ENCODE assay signal across 8 cellular contexts in the genomic region with DNA sequence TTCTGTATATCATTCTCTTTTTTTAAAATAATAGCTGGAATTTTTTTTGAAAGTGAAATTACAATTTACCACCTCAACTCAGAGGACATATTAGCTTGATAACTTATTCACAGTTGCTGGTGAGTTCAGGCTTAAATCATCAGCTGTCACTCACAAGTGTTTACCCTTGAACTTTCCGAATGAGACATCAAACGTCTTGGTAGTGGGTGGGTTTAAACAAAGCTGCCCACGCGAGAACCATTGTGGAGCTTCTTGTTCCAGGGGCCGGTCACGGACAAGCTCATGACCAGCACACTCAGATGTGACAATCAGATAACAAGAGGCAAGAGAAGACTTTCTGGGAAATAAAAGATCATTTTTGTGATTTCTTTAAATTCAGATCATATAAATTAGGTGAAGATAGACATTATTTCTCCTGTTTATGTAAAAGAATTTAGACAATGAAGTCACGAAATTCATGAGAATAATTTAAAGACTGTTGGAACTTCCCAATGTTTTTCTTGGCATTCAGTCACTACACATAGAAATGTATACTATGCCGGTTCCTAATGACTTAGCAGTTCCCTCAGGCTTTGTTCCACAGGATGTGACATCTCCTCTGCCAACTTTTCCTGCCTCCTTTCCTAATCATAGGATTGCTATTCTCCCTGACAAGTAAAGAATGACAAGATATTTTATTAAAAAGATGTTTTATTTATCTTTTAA. TPM values are rescaled to one million over a fixed set of nuclear protein-coding genes. Genes with fewer than 3 reads are reported as not detected.
A peak's percentile ranks its signal among the peaks of the same experiment; 100 is the strongest.
DNase-seq lines count a peak whose midpoint lies in the region; ATAC-seq, FAIRE-seq and TF ChIP-seq lines count a peak whose summit lies in the region.

No MANE protein-coding gene starts in this region.

- H4K91ac ChIP-seq in IMR-90 (ENCODE audit: insufficient read depth, low read depth, low read length) (peak overlapping the region; percentile 90), mesenchymal stem cell (ENCODE audit: low read length) (no peak overlapping the region)

- no peaks in the 10 kb centered on the region for H3K27me3 ChIP-seq in BE2C
- no peaks in the 10 kb centered on the region for H3K27me3 ChIP-seq in IMR-90 (ENCODE audit: control insufficient read depth, insufficient read depth, low read length)
- no peaks in the 10 kb centered on the region for H3K27me3 ChIP-seq in bronchial epithelial cell (ENCODE audit: control insufficient read depth, insufficient read depth, low read length)
- no peaks in the 10 kb centered on the region for H3K27me3 ChIP-seq in mesenchymal stem cell (ENCODE audit: control insufficient read depth in 1 of 2, insufficient read depth in 1 of 2, low read length in 2 of 2)

- peaks cover 18% of the 10 kb centered on the region for H3K9me1 ChIP-seq in IMR-90 (ENCODE audit: insufficient read depth, low read length)

- H2BK120ac ChIP-seq in IMR-90 (ENCODE audit: low read depth, low read length) (peak overlapping the region; percentile 97), mesenchymal stem cell (ENCODE audit: low read depth, low read length) (no peak overlapping the region)

- H2AFZ ChIP-seq in IMR-90 (replicated peaks; ENCODE audit: low read length, poor library complexity) (peak overlapping the region; percentile 78), mesenchymal stem cell (ENCODE audit: low read depth, low read length) (no peak overlapping the region)

- H3K36me3 ChIP-seq in BE2C = no peaks in the 10 kb centered on the region
- H3K36me3 ChIP-seq in IMR-90 (ENCODE audit: control insufficient read depth, insufficient read depth, low read length) = no peaks in the 10 kb centered on the region
- no peaks in the 10 kb centered on the region for H3K36me3 ChIP-seq in bronchial epithelial cell (ENCODE audit: control insufficient read depth, insufficient read depth, low read length)
- no peaks in the 10 kb centered on the region for H3K36me3 ChIP-seq in mesenchymal stem cell (ENCODE audit: control insufficient read depth in 1 of 2, insufficient read depth in 2 of 2, low read depth in 1 of 2, low read length in 2 of 2)

- H3K4me2 ChIP-seq in IMR-90 (ENCODE audit: low read depth, low read length) (peak overlapping the region; percentile 98), mesenchymal stem cell (ENCODE audit: low read length, poor library complexity, severe bottlenecking) (peak overlapping the region; percentile 44)

- no peaks in the 10 kb centered on the region for H4K20me1 ChIP-seq in IMR-90 (ENCODE audit: insufficient read depth, low read length)

- no TSS peak for BruUV-seq in IMR-90 (replicated peaks; lab: Mats Ljungman, UMichigan)

- FAIRE-seq in bronchial epithelial cell (lab: Jason Lieb, UNC) = no peak

- peak overlapping the region; percentile 92 for H3K56ac ChIP-seq in IMR-90 (ENCODE audit: extremely low read depth, insufficient read depth, low read length)

- H3K79me1 ChIP-seq in IMR-90 (ENCODE audit: low read depth in 1 of 2, low read length in 2 of 2) (peaks cover 12 to 30% of the 10 kb centered on the region in 2 experiments; a peak in 3 of 4 replicates), mesenchymal stem cell (replicated peaks; ENCODE audit: low read length, poor library complexity, severe bottlenecking) (peaks cover 13% of the 10 kb centered on the region)

- H2AK5ac ChIP-seq in IMR-90 (ENCODE audit: low read depth, low read length) = peak overlapping the region; percentile 72
- H2AK5ac ChIP-seq in mesenchymal stem cell (ENCODE audit: low read length, severe bottlenecking) = no peak overlapping the region

- in situ Hi-C loops in IMR-90 (cut with MboI; ENCODE audit: low sequenced_read_pairs) = loop anchor here (25.0 kb wide), 2 partner anchors 432 to 607 kb away; no protein-coding TSS in a partner anchor

- H3K4me1 ChIP-seq in BE2C = no peaks in the 10 kb centered on the region
- H3K4me1 ChIP-seq in IMR-90 (ENCODE audit: control insufficient read depth, insufficient read depth, low read length) = peaks cover 29% of the 10 kb centered on the region
- peaks cover 15% of the 10 kb centered on the region for H3K4me1 ChIP-seq in mesenchymal stem cell (ENCODE audit: control insufficient read depth, insufficient read depth, low read depth, low read length)

- peak overlapping the region; percentile 82 for H3K23ac ChIP-seq in IMR-90 (ENCODE audit: low read depth, low read length)
- H3K23ac ChIP-seq in mesenchymal stem cell (ENCODE audit: low read length in 2 of 2) = no peak overlapping the region

- H3K27ac ChIP-seq in IMR-90 (ENCODE audit: insufficient read depth, low read length) (peak overlapping the region; percentile 97), mesenchymal stem cell (ENCODE audit: low read length, poor library complexity, severe bottlenecking) (peak overlapping the region; percentile 86)

- H3K4ac ChIP-seq in IMR-90 (ENCODE audit: low read depth, low read length) (peak overlapping the region; percentile 92), mesenchymal stem cell (ENCODE audit: low read depth in 1 of 2, low read length in 2 of 2) (no peak overlapping the region)

- H3K9me3 ChIP-seq in BE2C (no peaks in the 10 kb centered on the region), IMR-90 (ENCODE audit: control insufficient read depth, insufficient read depth, low read length) (no peaks in the 10 kb centered on the region), mesenchymal stem cell (ENCODE audit: control insufficient read depth, low read length) (no peaks in the 10 kb centered on the region)

- peak overlapping the region; percentile 18 for H2AK9ac ChIP-seq in IMR-90 (replicated peaks; ENCODE audit: low read depth, low read length, poor library complexity)

- H2BK5ac ChIP-seq in IMR-90 (ENCODE audit: low read depth, low read length, poor library complexity, severe bottlenecking) (peak overlapping the region; percentile 97), mesenchymal stem cell (ENCODE audit: low read depth, low read length, poor library complexity, severe bottlenecking) (peak overlapping the region; percentile 49)

- no peak for TF ChIP-seq RAD21 in IMR-90 (IDR thresholded peaks at IDR 0.05; ENCODE audit: low read length)

- POLR2A ChIA-PET in IMR-90 (lab: Charles Lee; ENCODE audit: unreplicated experiment) = no interaction called here

- CTCF ChIA-PET in IMR-90 (lab: Yijun Ruan, JAX) = interaction anchor here (0.7 to 1.8 kb wide), 7 partner anchors 27 to 608 kb away, joined by 3 to 8 read pairs (median 4); no protein-coding TSS in a partner anchor

- H2BK15ac ChIP-seq in IMR-90 (ENCODE audit: low read depth, low read length) (peak overlapping the region; percentile 40; the same call in 2 of the 3 replicates), mesenchymal stem cell (ENCODE audit: low read depth, poor library complexity, severe bottlenecking) (no peak overlapping the region)

- peak overlapping the region; percentile 91 for H4K5ac ChIP-seq in IMR-90 (ENCODE audit: low read depth, low read length)

- ATAC-seq in GM19372 (IDR thresholded peaks at IDR 0.05; ENCODE audit: low read depth, unreplicated experiment) = peak; percentile 49
- ATAC-seq in IMR-90 (ENCODE audit: low read depth) = peak; percentile 31

- H2BK20ac ChIP-seq in IMR-90 (ENCODE audit: low read depth, low read length) = peak overlapping the region; percentile 96

- TF ChIP-seq CTCF in BE2C (IDR thresholded peaks at IDR 0.05; ENCODE audit: low read depth, low read length) (no peak), IMR-90 (conservative IDR thresholded peaks at IDR 0.05; ENCODE audit: low read depth, low read length) (no peak), bronchial epithelial cell (IDR thresholded peaks at IDR 0.05; ENCODE audit: insufficient read depth, low read length, severe bottlenecking) (no peak)

- dilution Hi-C loops in IMR-90 (cut with HindIII; ENCODE audit: low sequenced_read_pairs, unreplicated experiment) = no loop called here

- H4K8ac ChIP-seq in IMR-90 (ENCODE audit: low read depth in 2 of 2, low read length in 2 of 2) = peak overlapping the region; percentile 50 to 92; a peak in 3 of 4 replicates
- H4K8ac ChIP-seq in mesenchymal stem cell (ENCODE audit: low read length) = no peak overlapping the region

- intact Hi-C loops in IMR-90 (cut with micrococcal nuclease) = loop anchor here (1.0 to 10.0 kb wide), 6 partner anchors 17 to 614 kb away; a partner anchor contains a TSS

- H3K14ac ChIP-seq in IMR-90 (replicated peaks; ENCODE audit: low read depth, low read length) (peak overlapping the region; percentile 84), mesenchymal stem cell (ENCODE audit: low read length in 2 of 2) (no peak overlapping the region)

- H3K4me3 ChIP-seq in BE2C (ENCODE audit: low read depth, low read length) = peak overlapping the region; percentile 37; the same call in 1 of the 2 replicates
- H3K4me3 ChIP-seq in IMR-90 (ENCODE audit: insufficient read depth, low read depth, low read length) = peak overlapping the region; percentile 46
- H3K4me3 ChIP-seq in bronchial epithelial cell (ENCODE audit: low read depth, low read length) = no peak overlapping the region
- H3K4me3 ChIP-seq in mesenchymal stem cell (ENCODE audit: insufficient read depth in 1 of 2, low read depth in 1 of 2, low read length in 2 of 2) = peak overlapping the region in 1 of 2 experiments; percentile 58

- WGBS in IMR-90 (ENCODE audit: extremely low coverage in 2 of 2, insufficient read length in 1 of 2), 2 experiments = no CpG with 5 or more reads among the region's 8 CpGs
- 2% methylated on average over 8 of the region's 8 CpGs for WGBS in mesenchymal stem cell

- peak; percentile 33; the same call in 1 of the 2 replicates for TF ChIP-seq POLR2A in IMR-90 (IDR thresholded peaks at IDR 0.05; ENCODE audit: low read depth, low read length)

- DNase-seq in BE2C (no peak), IMR-90 (peak; percentile 87), bronchial epithelial cell (ENCODE audit: low read depth) (peak; percentile 85), mesenchymal stem cell (peak; percentile 83), SK-N-DZ (ENCODE audit: low spot score) (no peak), NCI-H774 (lab: John Stamatoyannopoulos, UW) (no peak), iPS-NIHi7 (ENCODE audit: extremely low spot score) (no peak)

- H2BK12ac ChIP-seq in mesenchymal stem cell (ENCODE audit: low read length in 2 of 2) = no peak overlapping the region

- peak overlapping the region; percentile 80 for H3K9ac ChIP-seq in IMR-90 (ENCODE audit: low read depth, low read length)
- peak overlapping the region; percentile 88 for H3K9ac ChIP-seq in mesenchymal stem cell (ENCODE audit: low read length)

- H3K18ac ChIP-seq in IMR-90 (ENCODE audit: low read depth, low read length) = peak overlapping the region; percentile 94
- H3K18ac ChIP-seq in mesenchymal stem cell (ENCODE audit: low read depth in 1 of 2, low read length in 2 of 2) = no peak overlapping the region

RNA-seq across cellular contexts. Expression of a gene that starts 29.3 kb away (rescaled TPM):
- 2.3 TPM for polyA plus RNA-seq in BE2C (2012; ENCODE audit: insufficient read depth, insufficient read length, low read depth)
- total RNA-seq in IMR-90 (2012; rRNA removed) = 14.2 and 21.1 TPM in 2 replicates
- polyA plus RNA-seq in IMR-90 (2012; rRNA removed) = 12.0 and 14.8 TPM in 2 replicates
- 9.0 and 13.6 TPM in 2 replicates for polyA plus RNA-seq in IMR-90 (2012; cell fraction: cytosol; rRNA removed)
- polyA plus RNA-seq in IMR-90 (2012; cell fraction: nucleus; rRNA removed; ENCODE audit: low replicate concordance) = 7.5 and 11.5 TPM in 2 replicates
- total RNA-seq in bronchial epithelial cell = 9.3 and 9.7 TPM in 2 replicates
- 16.3 TPM for polyA plus RNA-seq in mesenchymal stem cell (2013, experiment 1 of 2)
- polyA plus RNA-seq in mesenchymal stem cell (2013, experiment 2 of 2) = 15.8 TPM
- polyA plus RNA-seq in SK-N-DZ (2014; cell fraction: cytosol; rRNA removed) = 8.8 and 12.4 TPM in 2 replicates
- 7.5 and 16.8 TPM in 2 replicates for polyA plus RNA-seq in SK-N-DZ (2014; cell fraction: nucleus; rRNA removed)

RNA-seq across cellular contexts. Expression of a gene that starts 29.4 kb away (rescaled TPM):
- 9.7 TPM for polyA plus RNA-seq in BE2C (2012; ENCODE audit: insufficient read depth, insufficient read length, low read depth)
- total RNA-seq in IMR-90 (2012; rRNA removed) = 28.1 and 31.4 TPM in 2 replicates
- 9.9 and 11.1 TPM in 2 replicates for polyA plus RNA-seq in IMR-90 (2012; rRNA removed)
- polyA plus RNA-seq in IMR-90 (2012; cell fraction: cytosol; rRNA removed) = 5.4 and 7.0 TPM in 2 replicates
- 7.2 and 16.3 TPM in 2 replicates for polyA plus RNA-seq in IMR-90 (2012; cell fraction: nucleus; rRNA removed; ENCODE audit: low replicate concordance)
- 15.7 and 25.0 TPM in 2 replicates for total RNA-seq in bronchial epithelial cell
- 9.2 TPM for polyA plus RNA-seq in mesenchymal stem cell (2013, experiment 1 of 2)
- 9.0 TPM for polyA plus RNA-seq in mesenchymal stem cell (2013, experiment 2 of 2)
- polyA plus RNA-seq in SK-N-DZ (2014; cell fraction: cytosol; rRNA removed) = 54.7 and 56.8 TPM in 2 replicates
- polyA plus RNA-seq in SK-N-DZ (2014; cell fraction: nucleus; rRNA removed) = 34.1 and 50.7 TPM in 2 replicates

Comparison
In these comparisons a context has a peak if more than half of its experiments do, and no peak if none do; other contexts are left out.
1. DNase-seq: peak in IMR-90 (single experiment), bronchial epithelial cell (single experiment) and mesenchymal stem cell (single experiment); none in BE2C (single experiment), SK-N-DZ (single experiment), NCI-H774 (single experiment) and iPS-NIHi7 (single experiment).